Comparison of ENCODE assay signal across 8 cellular contexts in genomic region chr16:30700491-30700890, GRCh38. TPM values are rescaled to one million over a fixed set of nuclear protein-coding genes. Genes with fewer than 3 reads are reported as not detected.
DNase-seq lines count a peak whose midpoint lies in the region; ATAC-seq and TF ChIP-seq lines count a peak whose summit lies in the region.

No MANE protein-coding gene starts in this region.

- H4K20me1 ChIP-seq in Loucy (ENCODE audit: insufficient read depth, low read length, poor library complexity, severe bottlenecking): peaks cover 28% of the 10 kb centered on the region

- no peaks in the 10 kb centered on the region for H3K9me3 Mint-ChIP-seq in Caco-2 (ENCODE audit: unreplicated experiment)
- no peaks in the 10 kb centered on the region for H3K9me3 Mint-ChIP-seq in central memory CD8-positive, alpha-beta T cell
- H3K9me3 Mint-ChIP-seq in nephron progenitor cell: no peaks in the 10 kb centered on the region

- peaks cover 5% of the 10 kb centered on the region for H3K79me1 ChIP-seq in neuronal stem cell (ENCODE audit: low read depth, low read length)

- no CpG with 5 or more reads among the region's 9 CpGs for WGBS in neuronal stem cell (ENCODE audit: extremely low coverage in 2 of 2, insufficient read length in 2 of 2, insufficient replicate concordance in 1 of 2), 2 donors

- no peak overlapping the region for H3K14ac ChIP-seq in neuronal stem cell (ENCODE audit: low read length)

- H3F3A ChIP-seq in Loucy (ENCODE audit: low read depth): peaks cover 4% of the 10 kb centered on the region

- H2AFZ ChIP-seq in Loucy (ENCODE audit: low read length): no peak overlapping the region
- no peak overlapping the region for H2AFZ ChIP-seq in neuronal stem cell (ENCODE audit: low read length)

- H3K27ac ChIP-seq in neuronal stem cell (replicated peaks; ENCODE audit: low read length): no peak overlapping the region

- H3K4me2 ChIP-seq in Loucy (ENCODE audit: low read depth, low read length, poor library complexity, severe bottlenecking) (peak overlapping the region; percentile 98), neuronal stem cell (ENCODE audit: insufficient read depth, low read length, poor library complexity, severe bottlenecking) (no peak overlapping the region)

- no TSS peak for BruUV-seq in Caco-2 (replicated peaks; lab: Mats Ljungman, UMichigan)

- H4K91ac ChIP-seq in neuronal stem cell (ENCODE audit: low read depth, low read length, poor library complexity): no peak overlapping the region

- no peak for TF ChIP-seq CTCF in Caco-2 (IDR thresholded peaks at IDR 0.05; ENCODE audit: insufficient read depth in 1 of 2, low read depth in 1 of 2, low read length in 1 of 2, severe bottlenecking in 1 of 2, unreplicated experiment in 1 of 2)
- TF ChIP-seq CTCF in Loucy (conservative IDR thresholded peaks at IDR 0.05; ENCODE audit: low read length): no peak
- TF ChIP-seq CTCF in nephron progenitor cell (IDR thresholded peaks at IDR 0.05): no peak
- TF ChIP-seq CTCF in mucosa of descending colon (IDR thresholded peaks at IDR 0.05): no peak

- H3K4me1 Mint-ChIP-seq in Caco-2 (ENCODE audit: low read depth, unreplicated experiment) (no peaks in the 10 kb centered on the region), nephron progenitor cell (peaks cover 31% of the 10 kb centered on the region)
- H3K4me1 Mint-ChIP-seq in central memory CD8-positive, alpha-beta T cell: peaks cover 26% of the 10 kb centered on the region

- H3K23ac ChIP-seq in neuronal stem cell (ENCODE audit: low read depth, low read length, poor library complexity): no peak overlapping the region

- peaks cover 3% of the 10 kb centered on the region for H3K36me3 ChIP-seq in Caco-2 (ENCODE audit: control insufficient read depth, insufficient read depth, low read length)
- peaks cover 40% of the 10 kb centered on the region for H3K36me3 ChIP-seq in Loucy (ENCODE audit: insufficient read depth, low read length)
- peaks cover 9% of the 10 kb centered on the region for H3K36me3 ChIP-seq in mucosa of descending colon (ENCODE audit: low read depth)
- peaks cover 31 to 60% of the 10 kb centered on the region in 2 donors for H3K36me3 ChIP-seq in neuronal stem cell (replicated peaks in 1 of 2; ENCODE audit: control insufficient read depth in 2 of 2, insufficient read depth in 2 of 2, low read length in 2 of 2)

- H3K79me2 ChIP-seq in Loucy (ENCODE audit: insufficient read depth, low read length): peaks cover 50% of the 10 kb centered on the region

- H2BK15ac ChIP-seq in neuronal stem cell (ENCODE audit: low read length): no peak overlapping the region

- no peak overlapping the region for H3K27ac Mint-ChIP-seq in Caco-2 (ENCODE audit: unreplicated experiment)
- H3K27ac Mint-ChIP-seq in central memory CD8-positive, alpha-beta T cell (ENCODE audit: low read depth): no peak overlapping the region
- H3K27ac Mint-ChIP-seq in nephron progenitor cell: peak overlapping the region; percentile 74

- DNase-seq in Caco-2 (no peak), nephron progenitor cell (no peak), DMS153 treated with DMSO at 0.1 percent for 48 hours (lab: John Stamatoyannopoulos, UW; ENCODE audit: unreplicated experiment) (no peak), mucosa of descending colon (no peak), SKM-1 treated with dmso at 0.1 percent for 144 hours (lab: John Stamatoyannopoulos, UW; ENCODE audit: unreplicated experiment) (no peak), neuronal stem cell (ENCODE audit: low spot score) (no peak)
- no peak for DNase-seq in central memory CD8-positive, alpha-beta T cell (ENCODE audit: low spot score in 2 of 2)

- no peak for ATAC-seq in central memory CD8-positive, alpha-beta T cell (replicated peaks; ENCODE audit: extremely low read depth, poor library complexity, severe bottlenecking)
- ATAC-seq in mucosa of descending colon: no peak

- CTCF ChIA-PET in Caco-2 (lab: Charles Lee): no interaction called here

- POLR2A ChIA-PET in Caco-2 (lab: Charles Lee): no interaction called here

- H3K27me3 ChIP-seq in Caco-2 (replicated peaks; ENCODE audit: control insufficient read depth, insufficient read depth, low read length) (no peaks in the 10 kb centered on the region), Loucy (ENCODE audit: insufficient read depth, low read length, poor library complexity, severe bottlenecking) (peaks cover 4% of the 10 kb centered on the region), neuronal stem cell (ENCODE audit: control insufficient read depth in 3 of 3, insufficient read depth in 3 of 3, low read depth in 1 of 3, low read length in 3 of 3) (no peaks in the 10 kb centered on the region)

- H4K8ac ChIP-seq in neuronal stem cell (ENCODE audit: low read depth, low read length): no peak overlapping the region

- H2BK12ac ChIP-seq in neuronal stem cell (ENCODE audit: low read length): no peak overlapping the region

- intact Hi-C loops in Caco-2 (cut with micrococcal nuclease; ENCODE audit: unreplicated experiment) (no loop called here), mucosa of descending colon (cut with DNase I, micrococcal nuclease) (no loop called here)

- H3K9me3 ChIP-seq in Caco-2 (no peaks in the 10 kb centered on the region), Loucy (ENCODE audit: insufficient read depth, low read depth, low read length) (no peaks in the 10 kb centered on the region), mucosa of descending colon (no peaks in the 10 kb centered on the region), neuronal stem cell (replicated peaks in 1 of 2; ENCODE audit: control insufficient read depth in 2 of 2, insufficient read depth in 1 of 2, low read depth in 1 of 2, low read length in 2 of 2) (no peaks in the 10 kb centered on the region)

- no peak overlapping the region for H2BK120ac ChIP-seq in neuronal stem cell (ENCODE audit: low read depth, low read length)

- peak overlapping the region; percentile 95 for H3K4me3 Mint-ChIP-seq in Caco-2 (ENCODE audit: unreplicated experiment)
- H3K4me3 Mint-ChIP-seq in central memory CD8-positive, alpha-beta T cell: peak overlapping the region; percentile 96
- peak overlapping the region; percentile 96 for H3K4me3 Mint-ChIP-seq in nephron progenitor cell

- H3K18ac ChIP-seq in neuronal stem cell (ENCODE audit: low read length): no peak overlapping the region

- H3K9me2 ChIP-seq in Loucy (replicated peaks; ENCODE audit: low read depth, low read length): no peaks in the 10 kb centered on the region

- H2AK5ac ChIP-seq in neuronal stem cell (ENCODE audit: low read depth, low read length): no peak overlapping the region

- H3K9ac ChIP-seq in Loucy (ENCODE audit: low read depth, low read length, poor library complexity, severe bottlenecking) (peak overlapping the region; percentile 100), neuronal stem cell (ENCODE audit: low read depth, low read length, poor library complexity) (no peak overlapping the region)

- no peak overlapping the region for H3K4ac ChIP-seq in neuronal stem cell (ENCODE audit: low read length)

- no peak overlapping the region for H2BK5ac ChIP-seq in neuronal stem cell (ENCODE audit: low read length)

- no peaks in the 10 kb centered on the region for H3K27me3 Mint-ChIP-seq in Caco-2 (ENCODE audit: insufficient read depth, unreplicated experiment)
- no peaks in the 10 kb centered on the region for H3K27me3 Mint-ChIP-seq in central memory CD8-positive, alpha-beta T cell
- no peaks in the 10 kb centered on the region for H3K27me3 Mint-ChIP-seq in nephron progenitor cell (ENCODE audit: low read depth, poor library complexity)

- H3K36me3 Mint-ChIP-seq in Caco-2 (ENCODE audit: insufficient read depth, unreplicated experiment) (peaks cover 75% of the 10 kb centered on the region), nephron progenitor cell (ENCODE audit: low read depth) (peaks cover 34% of the 10 kb centered on the region)
- peaks cover 63% of the 10 kb centered on the region for H3K36me3 Mint-ChIP-seq in central memory CD8-positive, alpha-beta T cell (ENCODE audit: insufficient read depth)

- H3K4me1 ChIP-seq in Caco-2: peaks cover 7% of the 10 kb centered on the region; the same call in 1 of the 2 replicates
- H3K4me1 ChIP-seq in Loucy (ENCODE audit: insufficient read depth, low read length, poor library complexity, severe bottlenecking): peaks cover 28% of the 10 kb centered on the region
- H3K4me1 ChIP-seq in mucosa of descending colon (ENCODE audit: low read depth): peaks cover 13% of the 10 kb centered on the region
- H3K4me1 ChIP-seq in neuronal stem cell (ENCODE audit: control insufficient read depth in 2 of 2, insufficient read depth in 1 of 2, low read depth in 1 of 2, low read length in 2 of 2): peaks cover 5 to 6% of the 10 kb centered on the region in 2 donors

- H3K4me3 ChIP-seq in Caco-2 (ENCODE audit: low read depth, low read length) (no peak overlapping the region), Loucy (ENCODE audit: low read length, poor library complexity, severe bottlenecking) (peak overlapping the region; percentile 93), mucosa of descending colon (no peak overlapping the region), neuronal stem cell (ENCODE audit: low read length in 2 of 2) (no peak overlapping the region)

RNA-seq across cellular contexts. Expression of gene SRCAP, which starts 1.5 kb away (rescaled TPM):
- total RNA-seq in Caco-2 (2022): 56.1 and 57.4 TPM in 2 replicates
- total RNA-seq in mucosa of descending colon: 10 to 100 TPM; 64.8 to 88.9 (median 65.4) TPM
- 15.9 TPM for polyA plus RNA-seq in neuronal stem cell (2013, experiment 1 of 2)
- 17.9 TPM for polyA plus RNA-seq in neuronal stem cell (2013, experiment 2 of 2)

RNA-seq across cellular contexts. Expression of gene FBRS, which starts 42.3 kb away (rescaled TPM):
- total RNA-seq in Caco-2 (2022): 46.1 and 47.9 TPM in 2 replicates
- 10 to 100 TPM; 82.6 to 97.1 (median 85.8) TPM for total RNA-seq in mucosa of descending colon
- polyA plus RNA-seq in neuronal stem cell (2013, experiment 1 of 2): 30.9 TPM
- 31.8 TPM for polyA plus RNA-seq in neuronal stem cell (2013, experiment 2 of 2)

RNA-seq across cellular contexts. Expression of gene PHKG2, which starts 47.7 kb away (rescaled TPM):
- total RNA-seq in Caco-2 (2022) (40.8 and 48.6 TPM in 2 replicates), mucosa of descending colon (10 to 100 TPM; 32.1 to 37.6 (median 33.0) TPM)
- polyA plus RNA-seq in neuronal stem cell (2013, experiment 1 of 2): 22.6 TPM
- polyA plus RNA-seq in neuronal stem cell (2013, experiment 2 of 2): 21.7 TPM

RNA-seq across cellular contexts. Expression of gene PRR14, which starts 49.7 kb away (rescaled TPM):
- total RNA-seq in Caco-2 (2022) (26.3 and 28.2 TPM in 2 replicates), mucosa of descending colon (10 to 100 TPM; 42.1 to 65.6 (median 45.6) TPM)
- polyA plus RNA-seq in neuronal stem cell (2013, experiment 1 of 2): 52.4 TPM
- polyA plus RNA-seq in neuronal stem cell (2013, experiment 2 of 2): 55.2 TPM
